In genomic region chr11:87473174-87473573, GRCh38 we compare ENCODE assay signal across 14 cellular contexts.
DNase-seq lines count a peak whose midpoint lies in the region; ATAC-seq and TF ChIP-seq lines count a peak whose summit lies in the region.
"Had no signal": no experiment of that assay in that cellular context is flagged by ENCODE, and none has a peak within 500 bp of the region (broad histone marks: within the 10 kb centered on the region; RNA-seq: fewer than 3 reads in every experiment).

No MANE protein-coding gene starts in this region.

- H2AFZ ChIP-seq in osteoblast (ENCODE audit: low read length): no peak overlapping the region

- no peaks in the 10 kb centered on the region for H3K9me3 ChIP-seq in osteoblast (ENCODE audit: low read depth, low read length)
- H3K9me3 ChIP-seq in ascending aorta: no peaks in the 10 kb centered on the region
- H3K9me3 ChIP-seq in T-helper 17 cell (ENCODE audit: control insufficient read depth, low read length, poor library complexity, severe bottlenecking): no peaks in the 10 kb centered on the region
- H3K9me3 ChIP-seq: colonic mucosa had no signal

- H3K4me1 ChIP-seq in osteoblast (ENCODE audit: insufficient read depth, low read length) (peaks cover 15% of the 10 kb centered on the region), ascending aorta (no peaks in the 10 kb centered on the region)
- H3K4me1 ChIP-seq: colonic mucosa had no signal

- H4K20me1 ChIP-seq in osteoblast (ENCODE audit: insufficient read depth, low read length): no peaks in the 10 kb centered on the region

- no peak overlapping the region for H3K27ac Mint-ChIP-seq in T-helper 17 cell
- H3K27ac Mint-ChIP-seq: activated CD4-positive, alpha-beta T cell treated with anti-CD3 and anti-CD28 coated beads, Interleukin-2, amount 10 ng/mL, durations not matched to agents 7 days and 5 days had no signal

- ATAC-seq in GM21825 (IDR thresholded peaks at IDR 0.05; ENCODE audit: unreplicated experiment) (no peak), T-helper 17 cell (no peak)

- H3K4me1 Mint-ChIP-seq in T-helper 17 cell: no peaks in the 10 kb centered on the region
- H3K4me1 Mint-ChIP-seq: activated CD4-positive, alpha-beta T cell treated with anti-CD3 and anti-CD28 coated beads, Interleukin-2, amount 10 ng/mL, durations not matched to agents 7 days and 5 days had no signal

- no peak overlapping the region for H3K4me3 Mint-ChIP-seq in T-helper 17 cell
- H3K4me3 Mint-ChIP-seq: activated CD4-positive, alpha-beta T cell treated with anti-CD3 and anti-CD28 coated beads, Interleukin-2, amount 10 ng/mL, durations not matched to agents 7 days and 5 days had no signal

- H3K4me2 ChIP-seq in osteoblast (ENCODE audit: insufficient read depth, low read length): no peak overlapping the region

- intact Hi-C loops in ascending aorta (cut with DNase I): no loop called here

- H3K27me3 ChIP-seq in osteoblast (ENCODE audit: insufficient read depth, low read length) (no peaks in the 10 kb centered on the region), ascending aorta (no peaks in the 10 kb centered on the region)
- H3K27me3 ChIP-seq: colonic mucosa had no signal

- H3K36me3 ChIP-seq in osteoblast (ENCODE audit: insufficient read depth, low read length) (no peaks in the 10 kb centered on the region), ascending aorta (no peaks in the 10 kb centered on the region)
- H3K36me3 ChIP-seq: colonic mucosa had no signal

- no peak overlapping the region for H3K4me3 ChIP-seq in osteoblast (ENCODE audit: insufficient read depth, low read length)
- no peak overlapping the region for H3K4me3 ChIP-seq in ascending aorta
- H3K4me3 ChIP-seq: colonic mucosa had no signal

- H3K27me3 Mint-ChIP-seq in T-helper 17 cell: peaks cover 4% of the 10 kb centered on the region
- H3K27me3 Mint-ChIP-seq: activated CD4-positive, alpha-beta T cell treated with anti-CD3 and anti-CD28 coated beads, Interleukin-2, amount 10 ng/mL, durations not matched to agents 7 days and 5 days had no signal

- H3K27ac ChIP-seq in osteoblast (ENCODE audit: low read depth, low read length) (no peak overlapping the region), ascending aorta (no peak overlapping the region)
- H3K27ac ChIP-seq: colonic mucosa, HL-60 had no signal

- H3K36me3 Mint-ChIP-seq in T-helper 17 cell (ENCODE audit: low read depth): no peaks in the 10 kb centered on the region

- TF ChIP-seq CTCF in osteoblast (IDR thresholded peaks at IDR 0.05; ENCODE audit: extremely low read depth, low read depth, low read length) (no peak), ascending aorta (IDR thresholded peaks at IDR 0.05) (no peak)

- H3K79me2 ChIP-seq in osteoblast (ENCODE audit: insufficient read depth, low read length): no peaks in the 10 kb centered on the region

- DNase-seq in GM04503 (ENCODE audit: low read depth): peak; percentile 75
- peak; percentile 76 for DNase-seq in RKO (ENCODE audit: low spot score)
- peak; percentile 7 for DNase-seq in fibroblast of gingiva (ENCODE audit: low read depth)
- peak; percentile 77 for DNase-seq in osteoblast (ENCODE audit: insufficient read length, low spot score, missing footprints)
- no peak for DNase-seq in ascending aorta (ENCODE audit: low spot score in 2 of 2)
- no peak for DNase-seq in stimulated activated CD4-positive, alpha-beta T cell treated with anti-CD3 and anti-CD28 coated beads, Interleukin-1b, Interleukin-23, amount 100 ng/mL, for 48 hours
- no peak for DNase-seq in T-helper 17 cell
- DNase-seq: activated CD4-positive, alpha-beta T cell treated with anti-CD3 and anti-CD28 coated beads, Interleukin-2, amount 10 ng/mL, durations not matched to agents 7 days and 5 days; colonic mucosa; DMS153; NCI-H1092 treated with DMSO at 0.1 percent for 48 hours; NCI-H69 had no signal

Comparison
In these comparisons a context has a peak if more than half of its experiments do, and no peak if none do; other contexts are left out.
1. DNase-seq: peak in GM04503 (single experiment), RKO (single experiment), fibroblast of gingiva (single experiment) and osteoblast (single experiment); none in ascending aorta (0 of 2), stimulated activated CD4-positive, alpha-beta T cell treated with anti-CD3 and anti-CD28 coated beads, Interleukin-1b, Interleukin-23, amount 100 ng/mL, for 48 hours (single experiment) and T-helper 17 cell (0 of 3).